27 cellular contexts compared by ENCODE assay signal in the genomic region with DNA sequence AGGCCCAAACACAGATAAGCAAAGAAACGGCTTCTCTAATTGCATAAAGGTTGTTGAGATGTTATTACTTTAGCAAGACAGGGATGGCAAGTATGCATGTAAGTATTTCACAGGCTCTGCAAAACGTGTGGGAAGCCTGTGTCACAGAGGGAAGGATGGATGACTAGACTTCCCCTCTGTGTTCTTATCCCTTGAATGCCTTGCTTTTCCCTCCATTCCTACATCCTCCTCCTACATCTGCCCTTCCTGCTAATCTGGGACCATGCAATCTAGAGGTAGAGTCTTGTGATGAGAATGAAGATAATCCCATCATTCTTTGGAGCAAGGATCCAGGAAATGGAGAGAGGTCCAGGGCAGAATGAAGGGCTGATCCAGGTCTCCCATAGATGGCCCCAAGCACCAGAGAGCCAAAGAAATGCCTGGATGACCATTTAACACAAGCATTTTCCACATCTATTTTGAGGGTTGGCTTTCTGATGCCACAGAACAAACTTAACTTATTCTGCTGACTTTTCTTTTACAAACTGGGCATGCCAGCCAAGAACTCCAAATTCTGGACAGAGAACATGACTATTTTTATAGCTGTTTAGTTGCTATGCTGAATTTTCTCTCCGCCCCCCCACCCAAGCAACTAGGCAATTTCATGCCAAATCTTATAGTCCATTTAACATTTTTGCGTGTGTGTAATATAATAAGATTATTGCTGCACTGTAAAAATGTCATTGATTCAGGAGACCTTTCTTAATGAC. TPM values are rescaled to one million over a fixed set of nuclear protein-coding genes. Genes with fewer than 3 reads are reported as not detected.
DNase-seq lines count a peak whose midpoint lies in the region; ATAC-seq and TF ChIP-seq lines count a peak whose summit lies in the region.
"Had no signal": no experiment of that assay in that cellular context is flagged by ENCODE, and none has a peak within 500 bp of the region (broad histone marks: within the 10 kb centered on the region; RNA-seq: fewer than 3 reads in every experiment).

No MANE protein-coding gene starts in this region.

- H3K36me3 ChIP-seq in GM23248 (ENCODE audit: low read depth), result 0 out of 2 replicates have a peak, but pooled peaks cover 6% of the 10 kb centered on the region
- no peaks in the 10 kb centered on the region for H3K36me3 ChIP-seq in ascending aorta
- no peaks in the 10 kb centered on the region for H3K36me3 ChIP-seq in smooth muscle cell (ENCODE audit: low read depth)
- H3K36me3 ChIP-seq: BE2C, right lobe of liver had no signal

- ATAC-seq in GM18517 (IDR thresholded peaks at IDR 0.05; ENCODE audit: unreplicated experiment), result no peak
- ATAC-seq: mucosa of descending colon had no signal

- no peaks in the 10 kb centered on the region for H3K9me2 ChIP-seq in GM23248 (ENCODE audit: insufficient read depth)

- H4K20me1 ChIP-seq in GM23248 (ENCODE audit: insufficient read depth) (no peaks in the 10 kb centered on the region), smooth muscle cell (ENCODE audit: low read depth) (peaks cover 3% of the 10 kb centered on the region)

- DNase-seq in GM23248 (peak; percentile 48), ascending aorta (ENCODE audit: low spot score in 2 of 2) (peak in 1 of 2 donors; percentile 80), fibroblast of the aortic adventitia (ENCODE audit: low read depth) (peak; percentile 48), smooth muscle cell (lab: John Stamatoyannopoulos, UW; ENCODE audit: unreplicated experiment) (no peak), GDM1 (lab: John Stamatoyannopoulos, UW) (no peak), NCI-H526 (lab: John Stamatoyannopoulos, UW) (no peak), NCI-H1048 (lab: John Stamatoyannopoulos, UW) (no peak)
- DNase-seq: activated CD4-positive, CD25-positive, alpha-beta regulatory T cell; activated naive CD4-positive, alpha-beta T cell treated with anti-CD3 and anti-CD28 coated beads, Interleukin-2, amount 10 ng/mL, durations not matched to agents 7 days and 5 days; BE2C; CD8-positive, alpha-beta memory T cell; glutamatergic neuron; kidney glomerular epithelial cell; mucosa of descending colon; NCI-H1105; NCI-H2029 treated with DMSO at 0.1 percent for 48 hours; NCI-H82; nephron progenitor cell; right lobe of liver; RPMI8226; stimulated activated CD4-positive, alpha-beta T cell treated with anti-CD3 and anti-CD28 coated beads, Interleukin-15, amount 100 ng/mL, for 24 hours; stimulated activated naive CD4-positive, alpha-beta T cell; testis had no signal

- WGBS in GM23248 (ENCODE audit: low coverage in 1 of 2, low lambda C conversion rate in 2 of 2, missing lambda C conversion rate in 2 of 2), 2 experiments, result 44 to 46% methylated on average over 4 of the region's 4 CpGs
- WGBS in smooth muscle cell (ENCODE audit: low lambda C conversion rate), result 59% methylated on average over 4 of the region's 4 CpGs

- H3K4me3 ChIP-seq in GM23248 (no peak overlapping the region), ascending aorta (no peak overlapping the region), fibroblast of the aortic adventitia (ENCODE audit: low read depth, low read length) (no peak overlapping the region), smooth muscle cell (no peak overlapping the region)
- H3K4me3 ChIP-seq: lung, mucosa of descending colon, right lobe of liver, SK-N-MC, testis had no signal

- in situ Hi-C loops in GM23248 (cut with MboI), result no loop called here

- intact Hi-C loops in ascending aorta (cut with DNase I), result loop anchor here (2.0 to 5.0 kb wide), 2 partner anchors 14 to 46 kb away; a partner anchor contains a TSS

- H3K4me1 ChIP-seq in GM23248 (ENCODE audit: insufficient read depth), result peaks cover 33% of the 10 kb centered on the region
- H3K4me1 ChIP-seq in ascending aorta, result peaks cover 10 to 43% of the 10 kb centered on the region in 2 donors
- peaks cover 15% of the 10 kb centered on the region for H3K4me1 ChIP-seq in smooth muscle cell (ENCODE audit: low read depth)
- H3K4me1 ChIP-seq: parathyroid adenoma had no signal

- H3F3A ChIP-seq in GM23248 (ENCODE audit: insufficient read depth) (peaks cover 51% of the 10 kb centered on the region), smooth muscle cell (ENCODE audit: low read depth) (peaks cover under 1% of the 10 kb centered on the region)

- no peak for TF ChIP-seq CTCF in ascending aorta (IDR thresholded peaks at IDR 0.05)
- TF ChIP-seq CTCF in fibroblast of the aortic adventitia (IDR thresholded peaks at IDR 0.05; ENCODE audit: insufficient read depth, low read length), result no peak
- TF ChIP-seq CTCF in smooth muscle cell (IDR thresholded peaks at IDR 0.05; ENCODE audit: borderline replicate concordance, insufficient read depth, poor library complexity, severe bottlenecking), result no peak

- peak overlapping the region; percentile 13 for H3K4me2 ChIP-seq in GM23248 (ENCODE audit: unreplicated experiment)
- H3K4me2 ChIP-seq in smooth muscle cell, result no peak overlapping the region

- H3K79me2 ChIP-seq in GM23248 (ENCODE audit: insufficient read depth), result peaks cover 97% of the 10 kb centered on the region
- peaks cover 97% of the 10 kb centered on the region for H3K79me2 ChIP-seq in smooth muscle cell (ENCODE audit: low read depth)
- H3K79me2 ChIP-seq: parathyroid adenoma had no signal

- H3K9me3 ChIP-seq in GM23248 (ENCODE audit: low read depth) (no peaks in the 10 kb centered on the region), ascending aorta (no peaks in the 10 kb centered on the region), smooth muscle cell (replicated peaks; ENCODE audit: low read depth) (no peaks in the 10 kb centered on the region)
- H3K9me3 ChIP-seq: BE2C, mucosa of descending colon, testis had no signal

- no peak overlapping the region for H3K9ac ChIP-seq in GM23248
- no peak overlapping the region for H3K9ac ChIP-seq in smooth muscle cell (ENCODE audit: low read depth)
- H3K9ac ChIP-seq: parathyroid adenoma had no signal

- peak overlapping the region; percentile 52 for H3K27ac ChIP-seq in GM23248
- H3K27ac ChIP-seq in ascending aorta, result peak overlapping the region; percentile 73 to 75
- peak overlapping the region; percentile 28 for H3K27ac ChIP-seq in smooth muscle cell (ENCODE audit: low read depth)
- H3K27ac ChIP-seq: parathyroid adenoma, right lobe of liver, SK-N-MC, testis had no signal

- H3K27me3 ChIP-seq in GM23248 (replicated peaks; ENCODE audit: insufficient read depth), result no peaks in the 10 kb centered on the region
- no peaks in the 10 kb centered on the region for H3K27me3 ChIP-seq in ascending aorta
- no peaks in the 10 kb centered on the region for H3K27me3 ChIP-seq in smooth muscle cell (ENCODE audit: low read depth)
- H3K27me3 ChIP-seq: BE2C, right lobe of liver, testis had no signal

- H2AFZ ChIP-seq in GM23248 (no peak overlapping the region), smooth muscle cell (ENCODE audit: low read depth) (no peak overlapping the region)
- H2AFZ ChIP-seq: parathyroid adenoma had no signal

RNA-seq across cellular contexts. Expression of a gene that starts 48.1 kb away (rescaled TPM):
- 134 and 152 TPM in 2 replicates for total RNA-seq in GM23248 (2014; rRNA removed; shearing (Covaris generic))
- polyA plus RNA-seq in GM23248 (2016; fragmentation: Nextera tagmentation; extraction: Ambion mirVana), result 175 and 184 TPM in 2 replicates
- total RNA-seq in ascending aorta, result 122 TPM
- 174 and 455 TPM in 2 replicates for total RNA-seq in fibroblast of the aortic adventitia (ENCODE audit: low replicate concordance)
- 74.8 and 83.7 TPM in 2 replicates for total RNA-seq in smooth muscle cell
- 61.9 and 80.4 TPM in 2 replicates for polyA plus RNA-seq in smooth muscle cell
- polyA plus RNA-seq: CD8-positive, alpha-beta memory T cell had no signal

Comparison
In these comparisons a context has a peak if more than half of its experiments do, and no peak if none do; other contexts are left out.
1. DNase-seq: peak in GM23248 (single experiment) and fibroblast of the aortic adventitia (single experiment); none in smooth muscle cell (single experiment), GDM1 (single experiment), NCI-H526 (0 of 2) and NCI-H1048 (single experiment).
2. Peak in every context shown above with its lines, with median percentiles within 50 percentile points of each other: H3K27ac ChIP-seq.